ENCODE assay signal across 6 cellular contexts in genomic region chr16:31141071-31141469, GRCh38. TPM values are rescaled to one million over a fixed set of nuclear protein-coding genes. Genes with fewer than 3 reads are reported as not detected.
DNase-seq lines count a peak whose midpoint lies in the region; ATAC-seq and TF ChIP-seq lines count a peak whose summit lies in the region.
"Not testable (repeated sequence)": the region's sequence is repeated elsewhere in the genome, so short reads cannot be mapped to it uniquely, and the experiment has no call there.
"Had no signal": no experiment of that assay in that cellular context is flagged by ENCODE, and none has a peak within 500 bp of the region (broad histone marks: within the 10 kb centered on the region; RNA-seq: fewer than 3 reads in every experiment).

No MANE protein-coding gene starts in this region.

- not testable (repeated sequence) for H3K56ac ChIP-seq in H9 (ENCODE audit: insufficient read length, low read depth, low read length)

- not testable (repeated sequence) for H2BK15ac ChIP-seq in H9 (ENCODE audit: low read depth, low read length)

- not testable (repeated sequence) for H2BK5ac ChIP-seq in H9 (ENCODE audit: insufficient read length, low read length)

- not testable (repeated sequence) for H3K4ac ChIP-seq in H9 (ENCODE audit: low read depth, low read length)

- H3K27ac ChIP-seq in H9 (ENCODE audit: insufficient read length, low read depth, low read length): not testable (repeated sequence)
- peak overlapping the region; percentile 86 for H3K27ac ChIP-seq in epithelial cell of prostate
- H3K27ac ChIP-seq in lower lobe of right lung: peak overlapping the region; percentile 86
- H3K27ac ChIP-seq in gastrocnemius medialis: peak overlapping the region; percentile 79 to 88 (median 82)

- H3K9me3 ChIP-seq in H9 (ENCODE audit: control insufficient read depth, low read depth, low read length); T-helper 17 cell (ENCODE audit: control insufficient read depth, low read length, poor library complexity, severe bottlenecking); lower lobe of right lung; gastrocnemius medialis: not testable (repeated sequence)

- not testable (repeated sequence) for H4K8ac ChIP-seq in H9 (replicated peaks; ENCODE audit: insufficient read length, low read depth, low read length)

- H3K36me3 Mint-ChIP-seq in H9 (ENCODE audit: insufficient read depth in 1 of 3, low read depth in 3 of 3); T-helper 17 cell (ENCODE audit: low read depth): not testable (repeated sequence)

- H4K91ac ChIP-seq in H9 (ENCODE audit: insufficient read length, low read depth, low read length): peak overlapping the region; percentile 36

- not testable (repeated sequence) for H2BK20ac ChIP-seq in H9 (ENCODE audit: low read depth, low read length, poor library complexity, severe bottlenecking)

- not testable (repeated sequence) for H3K23me2 ChIP-seq in H9 (ENCODE audit: insufficient read length, low read depth, low read length, poor library complexity, severe bottlenecking)

- H3K27me3 Mint-ChIP-seq in H9 (ENCODE audit: low read depth): peaks cover 25% of the 10 kb centered on the region
- not testable (repeated sequence) for H3K27me3 Mint-ChIP-seq in T-helper 17 cell

- not testable (repeated sequence) for ATAC-seq in T-helper 17 cell, lower lobe of right lung, gastrocnemius medialis

- H2BK12ac ChIP-seq in H9 (ENCODE audit: insufficient read length, low read depth, low read length): not testable (repeated sequence)

- in situ Hi-C loops in gastrocnemius medialis (cut with MboI; ENCODE audit: low sequenced_read_pairs in 4 of 4): not testable (repeated sequence)

- H2AK5ac ChIP-seq in H9 (ENCODE audit: insufficient read length, low read length): not testable (repeated sequence)

- H4K20me1 ChIP-seq in H9 (ENCODE audit: control insufficient read depth, insufficient read depth, insufficient read length): not testable (repeated sequence)

- H3K79me1 ChIP-seq in H9 (ENCODE audit: insufficient read depth, low read depth, low read length, poor library complexity, severe bottlenecking): not testable (repeated sequence)

- H3K36me3 ChIP-seq in lower lobe of right lung, gastrocnemius medialis: not testable (repeated sequence)

- intact Hi-C loops in lower lobe of right lung (cut with DNase I); gastrocnemius medialis (cut with DNase I; ENCODE audit: low total_unique reads): not testable (repeated sequence)

- no CpG with 5 or more reads among the region's 9 CpGs for WGBS in H9 (ENCODE audit: extremely low coverage, insufficient read length, low lambda C conversion rate)

- TF ChIP-seq POLR2A in gastrocnemius medialis (IDR thresholded peaks at IDR 0.05): not testable (repeated sequence)

- H2BK120ac ChIP-seq in H9 (ENCODE audit: low read depth, low read length, poor library complexity, severe bottlenecking): not testable (repeated sequence)

- H2AFZ ChIP-seq in H9 (ENCODE audit: low read length): not testable (repeated sequence)

- H3K4me3 ChIP-seq in lower lobe of right lung, gastrocnemius medialis: not testable (repeated sequence)

- H3K18ac ChIP-seq in H9 (ENCODE audit: insufficient read length, low read depth, low read length): not testable (repeated sequence)

- H3K23ac ChIP-seq in H9 (ENCODE audit: insufficient read length, low read depth, low read length): not testable (repeated sequence)

- not testable (repeated sequence) for H4K5ac ChIP-seq in H9 (ENCODE audit: insufficient read length, low read depth, low read length)

- not testable (repeated sequence) for H3K14ac ChIP-seq in H9 (ENCODE audit: insufficient read depth, low read length)

- not testable (repeated sequence) for H3K4me1 ChIP-seq in H9 (ENCODE audit: insufficient read depth, low read length)
- peaks cover 44% of the 10 kb centered on the region for H3K4me1 ChIP-seq in lower lobe of right lung
- peaks cover 19 to 22% of the 10 kb centered on the region in 2 donors for H3K4me1 ChIP-seq in gastrocnemius medialis

- H3K27ac Mint-ChIP-seq in H9: not testable (repeated sequence)
- peak overlapping the region; percentile 6 for H3K27ac Mint-ChIP-seq in T-helper 17 cell

- not testable (repeated sequence) for H3K9ac ChIP-seq in H9 (ENCODE audit: extremely low read depth, insufficient read length, low read length)

- peaks cover 27 to 45% of the 10 kb centered on the region in 2 experiments for H3K4me1 Mint-ChIP-seq in H9
- not testable (repeated sequence) for H3K4me1 Mint-ChIP-seq in T-helper 17 cell

- H3K4me2 ChIP-seq in H9 (ENCODE audit: insufficient read depth, insufficient read length, low read length): not testable (repeated sequence)

- not testable (repeated sequence) for H3T11ph ChIP-seq in H9 (ENCODE audit: low read length)

- H3K9me3 Mint-ChIP-seq in H9: not testable (repeated sequence)

- not testable (repeated sequence) for H3K79me2 ChIP-seq in H9 (ENCODE audit: insufficient read depth, low read length)

- not testable (repeated sequence) for TF ChIP-seq CTCF in H9 (conservative IDR thresholded peaks at IDR 0.05); lower lobe of right lung (IDR thresholded peaks at IDR 0.05); gastrocnemius medialis (IDR thresholded peaks at IDR 0.05 in 4 of 5, conservative IDR thresholded peaks at IDR 0.05 in 1 of 5)

- H3K27me3 ChIP-seq in H9 (ENCODE audit: insufficient read depth, low read length); lower lobe of right lung (ENCODE audit: low read depth); gastrocnemius medialis: not testable (repeated sequence)

- peak overlapping the region in 1 of 2 experiments; percentile 53; a peak in 2 of 5 replicates for H3K4me3 Mint-ChIP-seq in H9
- peak overlapping the region; percentile 5 for H3K4me3 Mint-ChIP-seq in T-helper 17 cell

- not testable (repeated sequence) for DNase-seq in H9; T-helper 17 cell; epithelial cell of prostate (ENCODE audit: low read depth, low spot score); lower lobe of right lung; gastrocnemius medialis

RNA-seq across cellular contexts. Expression of gene PRSS8, which starts 5.5 kb away (rescaled TPM):
- total RNA-seq in H9 (2021): 64.0 and 65.0 TPM in 2 replicates
- not detected for total RNA-seq in T-helper 17 cell
- 75.4 TPM for total RNA-seq in lower lobe of right lung
- 1 to 10 TPM in 1 of 4 donors, under 1 TPM in 1, not detected in 2; 0.24 to 1.2 TPM for total RNA-seq in gastrocnemius medialis
- total RNA-seq: lung microvascular endothelial cell had no signal

RNA-seq across cellular contexts. Expression of gene PRSS36, which starts 8.8 kb away (rescaled TPM):
- 0.66 and 0.72 TPM in 2 replicates for total RNA-seq in H9 (2021)
- total RNA-seq in T-helper 17 cell: under 1 TPM; 0.10 to 0.47 TPM
- 6.6 TPM for total RNA-seq in lower lobe of right lung
- total RNA-seq in gastrocnemius medialis: 1 to 10 TPM in 3 of 4 donors, not detected in 1; 1.0 to 8.1 (median 3.7) TPM

RNA-seq across cellular contexts. Expression of gene KAT8, which starts 23.6 kb away (rescaled TPM):
- total RNA-seq in H9 (2021) (52.1 and 53.4 TPM in 2 replicates), T-helper 17 cell (10 to 100 TPM; 86.7 to 97.6 TPM), lower lobe of right lung (79.1 TPM), gastrocnemius medialis (100 to 1,000 TPM in 1 of 4 donors, 10 to 100 TPM in 3; 44.3 to 102 (median 54.3) TPM)

RNA-seq across cellular contexts. Expression of gene BCKDK, which starts 32.9 kb away (rescaled TPM):
- total RNA-seq in H9 (2021): 55.7 and 57.0 TPM in 2 replicates
- total RNA-seq in T-helper 17 cell: 1 to 10 TPM; 8.5 to 9.9 TPM
- total RNA-seq in lower lobe of right lung: 37.6 TPM
- total RNA-seq in gastrocnemius medialis: 10 to 100 TPM; 24.7 to 68.9 (median 50.9) TPM

RNA-seq across cellular contexts. Expression of gene FUS, which starts 38.9 kb away (rescaled TPM):
- total RNA-seq in H9 (2021): 953 and 1,034 TPM in 2 replicates
- total RNA-seq in T-helper 17 cell: 100 to 1,000 TPM; 910 to 947 TPM
- total RNA-seq in lower lobe of right lung: 179 TPM
- 10 to 100 TPM; 20.6 to 45.9 (median 35.1) TPM for total RNA-seq in gastrocnemius medialis

Comparison
In these comparisons a context has a peak if more than half of its experiments do, and no peak if none do; other contexts are left out.
1. RNA of gene PRSS8, which starts 5.5 kb away (total RNA-seq): 75.4 TPM in lower lobe of right lung (single experiment) and 64.0 to 65.0 TPM in H9; 0.24 to 1.2 TPM in gastrocnemius medialis and not detected in T-helper 17 cell; every median in the first group is over 10 times any median in the second.